In genomic region chr3:105714459-105714858, GRCh38 we compare ENCODE assay signal across 29 cellular contexts.
"Had no signal": no experiment of that assay in that cellular context is flagged by ENCODE, and none has a peak within 500 bp of the region (broad histone marks: within the 10 kb centered on the region; RNA-seq: fewer than 3 reads in every experiment).

No MANE protein-coding gene starts in this region.

- ATAC-seq: activated CD4-positive, CD25-positive, alpha-beta regulatory T cell treated with anti-CD3 and anti-CD28 coated beads, Interleukin-2, amount 50 U/mL, for 24 hours; activated CD8-positive, alpha-beta T cell treated with anti-CD3 and anti-CD28 coated beads for 36 hours; activated naive CD8-positive, alpha-beta T cell treated with anti-CD3 and anti-CD28 coated beads, Interleukin-2, amount 50 U/mL, for 24 hours; activated T-cell treated with anti-CD3 and anti-CD28 coated beads, Interleukin-2, amount 50 U/mL, for 4 hours; activated T-helper 17 cell treated with anti-CD3 and anti-CD28 coated beads, Interleukin-2, amount 50 U/mL, for 72 hours; foreskin keratinocyte; heart left ventricle; left ventricle myocardium superior; right lobe of liver; stimulated activated naive B cell treated with anti-CD40 and anti-IgM and Interleukin-4, amounts not matched to agents 10 μg/mL and 1 μg/mL and 100 μg/mL, for 72 hours; upper lobe of right lung had no signal

- H3K4me3 Mint-ChIP-seq: activated CD8-positive, alpha-beta T cell treated with anti-CD3 and anti-CD28 coated beads for 36 hours; activated naive CD4-positive, alpha-beta T cell treated with anti-CD3 and anti-CD28 coated beads, Interleukin-2, amount 50 U/mL, for 24 hours; activated naive CD8-positive, alpha-beta T cell treated with anti-CD3 and anti-CD28 coated beads, Interleukin-2, amount 50 U/mL, for 24 hours; activated T-cell treated with anti-CD3 and anti-CD28 coated beads, Interleukin-2, amount 50 U/mL, for 4 hours; activated T-helper 17 cell treated with anti-CD3 and anti-CD28 coated beads, Interleukin-2, amount 50 U/mL, for 72 hours; central memory CD8-positive, alpha-beta T cell; naive B cell; stimulated activated naive B cell treated with anti-CD40 and anti-IgM and Interleukin-4, amounts not matched to agents 10 μg/mL and 1 μg/mL and 100 μg/mL, for 72 hours; T-helper 1 cell treated with Interleukin-12 subunit alpha and Interleukin-12 subunit beta and Interleukin-4 antibody, amounts not matched to agents 30 μg/mL and 1 μg/mL, for 36 hours had no signal

- H3K27me3 Mint-ChIP-seq: activated CD8-positive, alpha-beta T cell treated with anti-CD3 and anti-CD28 coated beads for 36 hours; activated naive CD4-positive, alpha-beta T cell treated with anti-CD3 and anti-CD28 coated beads, Interleukin-2, amount 50 U/mL, for 24 hours; activated naive CD8-positive, alpha-beta T cell treated with anti-CD3 and anti-CD28 coated beads, Interleukin-2, amount 50 U/mL, for 24 hours; activated T-helper 17 cell treated with anti-CD3 and anti-CD28 coated beads, Interleukin-2, amount 50 U/mL, for 72 hours; central memory CD8-positive, alpha-beta T cell; naive B cell; stimulated activated naive B cell treated with anti-CD40 and anti-IgM and Interleukin-4, amounts not matched to agents 10 μg/mL and 1 μg/mL and 100 μg/mL, for 72 hours had no signal

- H3K4me1 ChIP-seq: esophagus muscularis mucosa, foreskin keratinocyte, right lobe of liver, stomach, suprapubic skin, tibial artery, upper lobe of right lung had no signal

- H3K27ac ChIP-seq: esophagus muscularis mucosa, foreskin keratinocyte, heart left ventricle, right lobe of liver, stomach, suprapubic skin, tibial artery, upper lobe of right lung, VCaP had no signal

- H3K4me1 Mint-ChIP-seq: activated T-helper 17 cell treated with anti-CD3 and anti-CD28 coated beads, Interleukin-2, amount 50 U/mL, for 72 hours; naive B cell; stimulated activated naive B cell treated with anti-CD40 and anti-IgM and Interleukin-4, amounts not matched to agents 10 μg/mL and 1 μg/mL and 100 μg/mL, for 72 hours had no signal

- H3K9me3 ChIP-seq: esophagus muscularis mucosa, right lobe of liver, stomach, suprapubic skin, tibial artery, upper lobe of right lung had no signal

- DNase-seq: activated CD4-positive, alpha-beta T cell treated with anti-CD3 and anti-CD28 coated beads for 48 hours; activated CD8-positive, alpha-beta T cell treated with anti-CD3 and anti-CD28 coated beads for 36 hours; activated naive CD8-positive, alpha-beta T cell treated with anti-CD3 and anti-CD28 coated beads, Interleukin-2, amount 50 U/mL, for 24 hours; activated T-cell treated with anti-CD3 and anti-CD28 coated beads, Interleukin-2, amount 50 U/mL, for 4 hours; amygdala; dermis blood vessel endothelial cell; effector CD4-positive, alpha-beta T cell; foreskin keratinocyte; heart left ventricle; hypothalamus; left ventricle myocardium superior; naive B cell; right lobe of liver; stimulated activated CD4-positive, alpha-beta T cell treated with anti-CD3 and anti-CD28 coated beads, Interleukin-4, amount 100 ng/mL, for 4 hours; stimulated activated CD8-positive, alpha-beta memory T cell treated with anti-CD3 and anti-CD28 coated beads, Interleukin-4, amount 100 ng/mL, for 48 hours; stimulated activated naive B cell treated with anti-CD40 and anti-IgM and Interleukin-4, amounts not matched to agents 10 μg/mL and 1 μg/mL and 100 μg/mL, for 72 hours; stomach; SW 1271; T-helper 9 cell; tibial artery; upper lobe of right lung had no signal

- H3K27ac Mint-ChIP-seq: activated CD8-positive, alpha-beta T cell treated with anti-CD3 and anti-CD28 coated beads for 36 hours; activated naive CD4-positive, alpha-beta T cell treated with anti-CD3 and anti-CD28 coated beads, Interleukin-2, amount 50 U/mL, for 24 hours; activated naive CD8-positive, alpha-beta T cell treated with anti-CD3 and anti-CD28 coated beads, Interleukin-2, amount 50 U/mL, for 24 hours; activated T-helper 17 cell treated with anti-CD3 and anti-CD28 coated beads, Interleukin-2, amount 50 U/mL, for 72 hours; naive B cell; stimulated activated naive B cell treated with anti-CD40 and anti-IgM and Interleukin-4, amounts not matched to agents 10 μg/mL and 1 μg/mL and 100 μg/mL, for 72 hours; T-helper 1 cell treated with Interleukin-12 subunit alpha and Interleukin-12 subunit beta and Interleukin-4 antibody, amounts not matched to agents 30 μg/mL and 1 μg/mL, for 36 hours had no signal

- H3K9me3 Mint-ChIP-seq: activated naive CD4-positive, alpha-beta T cell treated with anti-CD3 and anti-CD28 coated beads, Interleukin-2, amount 50 U/mL, for 24 hours; activated naive CD8-positive, alpha-beta T cell treated with anti-CD3 and anti-CD28 coated beads, Interleukin-2, amount 50 U/mL, for 24 hours; activated T-cell treated with anti-CD3 and anti-CD28 coated beads, Interleukin-2, amount 50 U/mL, for 4 hours; activated T-helper 17 cell treated with anti-CD3 and anti-CD28 coated beads, Interleukin-2, amount 50 U/mL, for 72 hours; central memory CD8-positive, alpha-beta T cell had no signal

- H3K27me3 ChIP-seq: esophagus muscularis mucosa, foreskin keratinocyte, heart left ventricle, right lobe of liver, stomach, suprapubic skin, tibial artery, upper lobe of right lung had no signal

- H3K4me3 ChIP-seq: esophagus muscularis mucosa, heart left ventricle, right lobe of liver, stomach, suprapubic skin, tibial artery, upper lobe of right lung had no signal
